1 cellular context compared by ENCODE assay signal in the genomic region with DNA sequence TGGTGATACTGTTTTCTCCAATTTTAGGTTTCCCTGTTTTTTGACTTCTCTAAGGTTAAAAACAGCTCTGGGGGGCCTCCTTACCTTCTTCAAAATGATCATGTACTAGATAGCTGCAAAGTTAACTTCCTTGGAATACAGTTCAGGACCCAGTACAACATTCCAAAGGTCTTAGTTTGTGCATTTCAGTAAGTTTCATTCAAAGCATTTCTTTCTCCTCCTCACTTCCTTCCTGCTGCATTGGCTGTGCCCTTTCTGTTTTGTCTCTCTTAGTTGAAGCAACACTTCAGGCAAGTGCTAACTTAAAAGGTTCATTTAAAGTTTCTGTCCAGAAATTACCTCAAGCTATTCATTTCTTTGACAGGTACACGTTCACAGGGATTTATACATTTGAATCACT.
TF ChIP-seq lines count a peak whose summit lies in the region.

No MANE protein-coding gene starts in this region.

TF ChIP-seq in endothelial cell of umbilical vein, 7 proteins besides CTCF, POLR2A, EP300 and RAD21 (continued from another document):
- peak; percentile 56 for TF ChIP-seq FOS (IDR thresholded peaks at IDR 0.05; ENCODE audit: borderline replicate concordance, insufficient read depth, low read length)
- TF ChIP-seq, protein P1, sequence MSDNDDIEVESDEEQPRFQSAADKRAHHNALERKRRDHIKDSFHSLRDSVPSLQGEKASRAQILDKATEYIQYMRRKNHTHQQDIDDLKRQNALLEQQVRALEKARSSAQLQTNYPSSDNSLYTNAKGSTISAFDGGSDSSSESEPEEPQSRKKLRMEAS (IDR thresholded peaks at IDR 0.05; ENCODE audit: insufficient read depth, insufficient read length) = no peak
- TF ChIP-seq MYC (IDR thresholded peaks at IDR 0.05; ENCODE audit: low read depth, low read length) = no peak
- TF ChIP-seq JUN (IDR thresholded peaks at IDR 0.05; ENCODE audit: borderline replicate concordance, insufficient read depth, insufficient read length, low read depth) = peak; percentile 45
TF ChIP-seq in endothelial cell of umbilical vein: peak in this region for 4.
